In the genomic region with DNA sequence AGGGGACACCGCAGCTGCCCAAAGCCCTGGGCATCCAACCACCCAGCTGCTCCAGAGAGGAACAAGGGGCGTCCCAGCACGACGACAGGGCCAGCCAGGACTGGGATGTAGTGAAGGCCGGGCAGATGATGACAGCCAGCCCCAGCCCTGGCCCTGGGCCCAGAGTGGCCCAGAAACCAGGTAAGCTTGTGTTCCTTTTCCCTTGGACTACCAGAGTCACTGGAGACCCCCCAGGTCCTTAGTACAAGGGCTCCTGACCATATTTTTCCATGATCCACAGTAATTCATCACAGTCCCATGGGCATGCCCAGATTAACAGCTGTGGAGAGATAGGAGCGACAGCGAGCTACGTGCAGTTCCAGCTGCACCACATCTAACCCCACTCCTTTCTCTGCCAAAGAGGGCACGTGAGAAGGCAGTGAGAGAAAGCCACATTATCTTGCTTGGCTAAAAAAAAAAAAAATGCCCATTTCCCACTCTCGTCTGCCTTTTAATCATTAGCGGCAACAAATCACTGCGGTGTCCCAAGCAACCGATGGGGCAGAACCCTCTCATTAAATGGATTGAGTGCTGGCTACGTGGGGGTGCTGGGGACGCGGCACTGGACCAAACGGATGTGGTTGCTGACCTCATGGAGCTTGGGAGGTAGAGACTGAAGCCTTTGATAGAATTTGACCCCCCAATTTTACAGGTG, we compare ENCODE assay signal across 1 cellular context.
TF ChIP-seq lines count a peak whose summit lies in the region.

No MANE protein-coding gene starts in this region.

TF ChIP-seq in GM23338, 12 proteins besides CTCF, POLR2A, EP300 and RAD21 (continued from another document):
- TF ChIP-seq ZNF462 (CRISPR knock-in tag; IDR thresholded peaks at IDR 0.05) (no peak), ZNF114 (CRISPR knock-in tag; IDR thresholded peaks at IDR 0.05) (no peak), NANOG (IDR thresholded peaks at IDR 0.05; ENCODE audit: borderline replicate concordance) (no peak), EZH2phosphoT487 (IDR thresholded peaks at IDR 0.05; ENCODE audit: unreplicated experiment) (no peak), JUNB (IDR thresholded peaks at IDR 0.05; ENCODE audit: unreplicated experiment) (no peak)
- TF ChIP-seq, protein P1, sequence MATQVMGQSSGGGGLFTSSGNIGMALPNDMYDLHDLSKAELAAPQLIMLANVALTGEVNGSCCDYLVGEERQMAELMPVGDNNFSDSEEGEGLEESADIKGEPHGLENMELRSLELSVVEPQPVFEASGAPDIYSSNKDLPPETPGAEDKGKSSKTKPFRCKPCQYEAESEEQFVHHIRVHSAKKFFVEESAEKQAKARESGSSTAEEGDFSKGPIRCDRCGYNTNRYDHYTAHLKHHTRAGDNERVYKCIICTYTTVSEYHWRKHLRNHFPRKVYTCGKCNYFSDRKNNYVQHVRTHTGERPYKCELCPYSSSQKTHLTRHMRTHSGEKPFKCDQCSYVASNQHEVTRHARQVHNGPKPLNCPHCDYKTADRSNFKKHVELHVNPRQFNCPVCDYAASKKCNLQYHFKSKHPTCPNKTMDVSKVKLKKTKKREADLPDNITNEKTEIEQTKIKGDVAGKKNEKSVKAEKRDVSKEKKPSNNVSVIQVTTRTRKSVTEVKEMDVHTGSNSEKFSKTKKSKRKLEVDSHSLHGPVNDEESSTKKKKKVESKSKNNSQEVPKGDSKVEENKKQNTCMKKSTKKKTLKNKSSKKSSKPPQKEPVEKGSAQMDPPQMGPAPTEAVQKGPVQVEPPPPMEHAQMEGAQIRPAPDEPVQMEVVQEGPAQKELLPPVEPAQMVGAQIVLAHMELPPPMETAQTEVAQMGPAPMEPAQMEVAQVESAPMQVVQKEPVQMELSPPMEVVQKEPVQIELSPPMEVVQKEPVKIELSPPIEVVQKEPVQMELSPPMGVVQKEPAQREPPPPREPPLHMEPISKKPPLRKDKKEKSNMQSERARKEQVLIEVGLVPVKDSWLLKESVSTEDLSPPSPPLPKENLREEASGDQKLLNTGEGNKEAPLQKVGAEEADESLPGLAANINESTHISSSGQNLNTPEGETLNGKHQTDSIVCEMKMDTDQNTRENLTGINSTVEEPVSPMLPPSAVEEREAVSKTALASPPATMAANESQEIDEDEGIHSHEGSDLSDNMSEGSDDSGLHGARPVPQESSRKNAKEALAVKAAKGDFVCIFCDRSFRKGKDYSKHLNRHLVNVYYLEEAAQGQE (IDR thresholded peaks at IDR 0.05; ENCODE audit: unreplicated experiment) = no peak
- TF ChIP-seq, protein P2, sequence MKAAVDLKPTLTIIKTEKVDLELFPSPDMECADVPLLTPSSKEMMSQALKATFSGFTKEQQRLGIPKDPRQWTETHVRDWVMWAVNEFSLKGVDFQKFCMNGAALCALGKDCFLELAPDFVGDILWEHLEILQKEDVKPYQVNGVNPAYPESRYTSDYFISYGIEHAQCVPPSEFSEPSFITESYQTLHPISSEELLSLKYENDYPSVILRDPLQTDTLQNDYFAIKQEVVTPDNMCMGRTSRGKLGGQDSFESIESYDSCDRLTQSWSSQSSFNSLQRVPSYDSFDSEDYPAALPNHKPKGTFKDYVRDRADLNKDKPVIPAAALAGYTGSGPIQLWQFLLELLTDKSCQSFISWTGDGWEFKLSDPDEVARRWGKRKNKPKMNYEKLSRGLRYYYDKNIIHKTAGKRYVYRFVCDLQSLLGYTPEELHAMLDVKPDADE (IDR thresholded peaks at IDR 0.05) = no peak
